1 cellular context compared by ENCODE assay signal in the genomic region with DNA sequence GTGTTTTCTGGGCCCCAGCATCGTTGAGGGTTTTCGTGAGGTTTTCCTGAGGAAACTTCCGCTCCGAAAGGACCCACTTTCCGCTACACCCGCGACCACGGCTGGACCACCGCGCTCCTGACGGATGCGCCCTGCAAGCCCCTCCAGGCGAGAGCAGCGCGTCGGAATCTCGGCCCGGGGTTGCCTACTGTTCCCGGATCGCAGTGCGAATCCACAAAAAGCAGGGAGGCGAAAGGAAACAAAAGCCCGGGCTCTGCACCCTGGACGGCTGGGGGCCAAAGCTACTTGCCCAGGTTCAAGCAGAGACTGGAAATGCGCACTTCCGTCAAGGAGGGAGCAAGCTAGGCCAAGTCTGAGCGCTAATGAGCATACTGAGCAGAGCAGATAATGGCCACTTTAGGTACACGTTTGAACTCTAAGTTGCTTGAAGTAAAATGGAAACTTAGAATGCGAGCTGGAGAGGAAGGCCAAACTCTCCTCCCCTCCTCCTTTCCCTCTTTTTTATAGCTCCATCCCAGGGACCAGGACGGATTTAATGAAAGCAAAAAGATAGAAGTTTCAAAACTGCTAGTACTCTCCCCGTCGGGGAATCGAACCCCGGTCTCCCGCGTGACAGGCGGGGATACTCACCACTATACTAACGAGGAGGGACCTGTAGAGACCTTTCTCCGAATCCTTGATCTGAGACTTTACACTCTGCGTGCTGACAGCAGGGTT.
TF ChIP-seq lines count a peak whose summit lies in the region.

No MANE protein-coding gene starts in this region.

TF ChIP-seq in HepG2, 621 proteins besides CTCF, POLR2A, EP300 and RAD21 (continued from another document and continues in another):
- TF ChIP-seq, protein P1, sequence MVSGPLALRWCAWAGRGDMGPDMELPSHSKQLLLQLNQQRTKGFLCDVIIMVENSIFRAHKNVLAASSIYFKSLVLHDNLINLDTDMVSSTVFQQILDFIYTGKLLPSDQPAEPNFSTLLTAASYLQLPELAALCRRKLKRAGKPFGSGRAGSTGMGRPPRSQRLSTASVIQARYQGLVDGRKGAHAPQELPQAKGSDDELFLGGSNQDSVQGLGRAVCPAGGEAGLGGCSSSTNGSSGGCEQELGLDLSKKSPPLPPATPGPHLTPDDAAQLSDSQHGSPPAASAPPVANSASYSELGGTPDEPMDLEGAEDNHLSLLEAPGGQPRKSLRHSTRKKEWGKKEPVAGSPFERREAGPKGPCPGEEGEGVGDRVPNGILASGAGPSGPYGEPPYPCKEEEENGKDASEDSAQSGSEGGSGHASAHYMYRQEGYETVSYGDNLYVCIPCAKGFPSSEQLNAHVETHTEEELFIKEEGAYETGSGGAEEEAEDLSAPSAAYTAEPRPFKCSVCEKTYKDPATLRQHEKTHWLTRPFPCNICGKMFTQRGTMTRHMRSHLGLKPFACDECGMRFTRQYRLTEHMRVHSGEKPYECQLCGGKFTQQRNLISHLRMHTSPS (CRISPR knock-in tag; IDR thresholded peaks at IDR 0.05; ENCODE audit: low read depth), result no peak
- TF ChIP-seq ZNF720 (CRISPR knock-in tag; IDR thresholded peaks at IDR 0.05) (no peak), AKAP8 (CRISPR knock-in tag; IDR thresholded peaks at IDR 0.05) (no peak), NR0B2 (CRISPR knock-in tag; IDR thresholded peaks at IDR 0.05) (0 out of 2 replicates have a peak, but pooled peaks have one; percentile 54), EHMT2 (IDR thresholded peaks at IDR 0.05; ENCODE audit: borderline replicate concordance, low read depth, low read length) (no peak), SPEN (CRISPR knock-in tag; IDR thresholded peaks at IDR 0.05; ENCODE audit: low read depth) (no peak), ZNF138 (CRISPR knock-in tag; IDR thresholded peaks at IDR 0.05; ENCODE audit: low read depth) (no peak), MAF1 (CRISPR knock-in tag; IDR thresholded peaks at IDR 0.05; ENCODE audit: borderline replicate concordance) (peak; percentile 93; the same call in 1 of the 2 replicates), HOXA9 (CRISPR knock-in tag; IDR thresholded peaks at IDR 0.05; ENCODE audit: borderline replicate concordance) (no peak), ZNF496 (CRISPR knock-in tag; IDR thresholded peaks at IDR 0.05; ENCODE audit: insufficient replicate concordance) (no peak), ZNF512 (CRISPR knock-in tag; IDR thresholded peaks at IDR 0.05) (no peak), IRF2 (CRISPR knock-in tag; IDR thresholded peaks at IDR 0.05) (peak; percentile 56; the same call in 1 of the 2 replicates), MEIS1 (CRISPR knock-in tag; IDR thresholded peaks at IDR 0.05; ENCODE audit: borderline replicate concordance) (no peak; the same call in 1 of the 2 replicates), ZBTB20 (CRISPR knock-in tag; IDR thresholded peaks at IDR 0.05; ENCODE audit: borderline replicate concordance, low read depth) (peak; percentile 24; the same call in 1 of the 2 replicates), MBD4 (IDR thresholded peaks at IDR 0.05; ENCODE audit: borderline replicate concordance, low read length) (no peak), ATF5 (CRISPR knock-in tag; IDR thresholded peaks at IDR 0.05; ENCODE audit: low read depth) (no peak), EED (CRISPR knock-in tag; IDR thresholded peaks at IDR 0.05) (no peak), ZZZ3 (CRISPR knock-in tag; IDR thresholded peaks at IDR 0.05; ENCODE audit: borderline replicate concordance) (no peak), ZNF180 (CRISPR knock-in tag; IDR thresholded peaks at IDR 0.05; ENCODE audit: borderline replicate concordance, low read depth) (no peak; the same call in 1 of the 2 replicates), ZNF724P (CRISPR knock-in tag; IDR thresholded peaks at IDR 0.05; ENCODE audit: borderline replicate concordance) (no peak), ZNF343 (CRISPR knock-in tag; IDR thresholded peaks at IDR 0.05) (no peak), ZNF432 (CRISPR knock-in tag; IDR thresholded peaks at IDR 0.05; ENCODE audit: borderline replicate concordance) (no peak), TERF1 (CRISPR knock-in tag; IDR thresholded peaks at IDR 0.05) (no peak), ELF3 (CRISPR knock-in tag; IDR thresholded peaks at IDR 0.05) (no peak; the same call in 1 of the 2 replicates), CCDC6 (CRISPR knock-in tag; IDR thresholded peaks at IDR 0.05) (no peak), ZNF17 (CRISPR knock-in tag; IDR thresholded peaks at IDR 0.05) (peak; percentile 56; the same call in 1 of the 2 replicates), ZNF580 (CRISPR knock-in tag; IDR thresholded peaks at IDR 0.05; ENCODE audit: borderline replicate concordance, low read depth) (no peak), PHB2 (IDR thresholded peaks at IDR 0.05; ENCODE audit: partially characterized antibody) (no peak), NPAS2 (CRISPR knock-in tag; IDR thresholded peaks at IDR 0.05; ENCODE audit: borderline replicate concordance) (no peak), ZNF788 (CRISPR knock-in tag; IDR thresholded peaks at IDR 0.05; ENCODE audit: borderline replicate concordance) (0 out of 2 replicates have a peak, but pooled peaks have one; percentile 6), NFKBIZ (CRISPR knock-in tag; IDR thresholded peaks at IDR 0.05) (no peak), GATAD2A (CRISPR knock-in tag; IDR thresholded peaks at IDR 0.05) (no peak)
- TF ChIP-seq, protein P2, sequence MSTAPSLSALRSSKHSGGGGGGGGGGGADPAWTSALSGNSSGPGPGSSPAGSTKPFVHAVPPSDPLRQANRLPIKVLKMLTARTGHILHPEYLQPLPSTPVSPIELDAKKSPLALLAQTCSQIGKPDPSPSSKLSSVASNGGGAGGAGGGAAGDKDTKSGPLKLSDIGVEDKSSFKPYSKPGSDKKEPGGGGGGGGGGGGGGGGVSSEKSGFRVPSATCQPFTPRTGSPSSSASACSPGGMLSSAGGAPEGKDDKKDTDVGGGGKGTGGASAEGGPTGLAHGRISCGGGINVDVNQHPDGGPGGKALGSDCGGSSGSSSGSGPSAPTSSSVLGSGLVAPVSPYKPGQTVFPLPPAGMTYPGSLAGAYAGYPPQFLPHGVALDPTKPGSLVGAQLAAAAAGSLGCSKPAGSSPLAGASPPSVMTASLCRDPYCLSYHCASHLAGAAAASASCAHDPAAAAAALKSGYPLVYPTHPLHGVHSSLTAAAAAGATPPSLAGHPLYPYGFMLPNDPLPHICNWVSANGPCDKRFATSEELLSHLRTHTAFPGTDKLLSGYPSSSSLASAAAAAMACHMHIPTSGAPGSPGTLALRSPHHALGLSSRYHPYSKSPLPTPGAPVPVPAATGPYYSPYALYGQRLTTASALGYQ (CRISPR knock-in tag; IDR thresholded peaks at IDR 0.05), result peak; percentile 47; the same call in 1 of the 2 replicates
- TF ChIP-seq, protein P3, sequence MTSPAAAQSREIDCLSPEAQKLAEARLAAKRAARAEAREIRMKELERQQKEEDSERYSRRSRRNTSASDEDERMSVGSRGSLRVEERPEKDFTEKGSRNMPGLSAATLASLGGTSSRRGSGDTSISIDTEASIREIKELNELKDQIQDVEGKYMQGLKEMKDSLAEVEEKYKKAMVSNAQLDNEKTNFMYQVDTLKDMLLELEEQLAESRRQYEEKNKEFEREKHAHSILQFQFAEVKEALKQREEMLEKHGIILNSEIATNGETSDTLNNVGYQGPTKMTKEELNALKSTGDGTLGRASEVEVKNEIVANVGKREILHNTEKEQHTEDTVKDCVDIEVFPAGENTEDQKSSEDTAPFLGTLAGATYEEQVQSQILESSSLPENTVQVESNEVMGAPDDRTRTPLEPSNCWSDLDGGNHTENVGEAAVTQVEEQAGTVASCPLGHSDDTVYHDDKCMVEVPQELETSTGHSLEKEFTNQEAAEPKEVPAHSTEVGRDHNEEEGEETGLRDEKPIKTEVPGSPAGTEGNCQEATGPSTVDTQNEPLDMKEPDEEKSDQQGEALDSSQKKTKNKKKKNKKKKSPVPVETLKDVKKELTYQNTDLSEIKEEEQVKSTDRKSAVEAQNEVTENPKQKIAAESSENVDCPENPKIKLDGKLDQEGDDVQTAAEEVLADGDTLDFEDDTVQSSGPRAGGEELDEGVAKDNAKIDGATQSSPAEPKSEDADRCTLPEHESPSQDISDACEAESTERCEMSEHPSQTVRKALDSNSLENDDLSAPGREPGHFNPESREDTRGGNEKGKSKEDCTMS (CRISPR knock-in tag; conservative IDR thresholded peaks at IDR 0.05), result no peak
- TF ChIP-seq, protein P4, sequence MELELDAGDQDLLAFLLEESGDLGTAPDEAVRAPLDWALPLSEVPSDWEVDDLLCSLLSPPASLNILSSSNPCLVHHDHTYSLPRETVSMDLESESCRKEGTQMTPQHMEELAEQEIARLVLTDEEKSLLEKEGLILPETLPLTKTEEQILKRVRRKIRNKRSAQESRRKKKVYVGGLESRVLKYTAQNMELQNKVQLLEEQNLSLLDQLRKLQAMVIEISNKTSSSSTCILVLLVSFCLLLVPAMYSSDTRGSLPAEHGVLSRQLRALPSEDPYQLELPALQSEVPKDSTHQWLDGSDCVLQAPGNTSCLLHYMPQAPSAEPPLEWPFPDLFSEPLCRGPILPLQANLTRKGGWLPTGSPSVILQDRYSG (CRISPR knock-in tag; IDR thresholded peaks at IDR 0.05), result no peak
- TF ChIP-seq, protein P5, sequence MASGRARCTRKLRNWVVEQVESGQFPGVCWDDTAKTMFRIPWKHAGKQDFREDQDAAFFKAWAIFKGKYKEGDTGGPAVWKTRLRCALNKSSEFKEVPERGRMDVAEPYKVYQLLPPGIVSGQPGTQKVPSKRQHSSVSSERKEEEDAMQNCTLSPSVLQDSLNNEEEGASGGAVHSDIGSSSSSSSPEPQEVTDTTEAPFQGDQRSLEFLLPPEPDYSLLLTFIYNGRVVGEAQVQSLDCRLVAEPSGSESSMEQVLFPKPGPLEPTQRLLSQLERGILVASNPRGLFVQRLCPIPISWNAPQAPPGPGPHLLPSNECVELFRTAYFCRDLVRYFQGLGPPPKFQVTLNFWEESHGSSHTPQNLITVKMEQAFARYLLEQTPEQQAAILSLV (CRISPR knock-in tag; IDR thresholded peaks at IDR 0.05; ENCODE audit: borderline replicate concordance), result no peak
- TF ChIP-seq, protein P6, sequence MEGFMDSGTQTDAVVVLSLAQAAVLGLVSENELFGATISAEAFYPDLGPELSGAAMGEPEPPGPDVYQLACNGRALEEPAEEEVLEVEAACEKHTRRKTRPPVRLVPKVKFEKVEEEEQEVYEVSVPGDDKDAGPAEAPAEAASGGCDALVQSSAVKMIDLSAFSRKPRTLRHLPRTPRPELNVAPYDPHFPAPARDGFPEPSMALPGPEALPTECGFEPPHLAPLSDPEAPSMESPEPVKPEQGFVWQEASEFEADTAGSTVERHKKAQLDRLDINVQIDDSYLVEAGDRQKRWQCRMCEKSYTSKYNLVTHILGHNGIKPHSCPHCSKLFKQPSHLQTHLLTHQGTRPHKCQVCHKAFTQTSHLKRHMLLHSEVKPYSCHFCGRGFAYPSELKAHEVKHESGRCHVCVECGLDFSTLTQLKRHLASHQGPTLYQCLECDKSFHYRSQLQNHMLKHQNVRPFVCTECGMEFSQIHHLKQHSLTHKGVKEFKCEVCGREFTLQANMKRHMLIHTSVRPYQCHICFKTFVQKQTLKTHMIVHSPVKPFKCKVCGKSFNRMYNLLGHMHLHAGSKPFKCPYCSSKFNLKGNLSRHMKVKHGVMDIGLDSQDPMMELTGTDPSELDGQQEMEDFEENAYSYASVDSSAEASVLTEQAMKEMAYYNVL (CRISPR knock-in tag; IDR thresholded peaks at IDR 0.05; ENCODE audit: borderline replicate concordance), result no peak; the same call in 1 of the 2 replicates
- TF ChIP-seq, protein P7, sequence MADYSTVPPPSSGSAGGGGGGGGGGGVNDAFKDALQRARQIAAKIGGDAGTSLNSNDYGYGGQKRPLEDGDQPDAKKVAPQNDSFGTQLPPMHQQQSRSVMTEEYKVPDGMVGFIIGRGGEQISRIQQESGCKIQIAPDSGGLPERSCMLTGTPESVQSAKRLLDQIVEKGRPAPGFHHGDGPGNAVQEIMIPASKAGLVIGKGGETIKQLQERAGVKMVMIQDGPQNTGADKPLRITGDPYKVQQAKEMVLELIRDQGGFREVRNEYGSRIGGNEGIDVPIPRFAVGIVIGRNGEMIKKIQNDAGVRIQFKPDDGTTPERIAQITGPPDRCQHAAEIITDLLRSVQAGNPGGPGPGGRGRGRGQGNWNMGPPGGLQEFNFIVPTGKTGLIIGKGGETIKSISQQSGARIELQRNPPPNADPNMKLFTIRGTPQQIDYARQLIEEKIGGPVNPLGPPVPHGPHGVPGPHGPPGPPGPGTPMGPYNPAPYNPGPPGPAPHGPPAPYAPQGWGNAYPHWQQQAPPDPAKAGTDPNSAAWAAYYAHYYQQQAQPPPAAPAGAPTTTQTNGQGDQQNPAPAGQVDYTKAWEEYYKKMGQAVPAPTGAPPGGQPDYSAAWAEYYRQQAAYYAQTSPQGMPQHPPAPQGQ (CRISPR knock-in tag; IDR thresholded peaks at IDR 0.05; ENCODE audit: borderline replicate concordance), result no peak
